30 cellular contexts compared by ENCODE assay signal in genomic region chr2:188833799-188834198, GRCh38.
"Had no signal": no experiment of that assay in that cellular context is flagged by ENCODE, and none has a peak within 500 bp of the region (broad histone marks: within the 10 kb centered on the region; RNA-seq: fewer than 3 reads in every experiment).

No MANE protein-coding gene starts in this region.

- FAIRE-seq: urothelium cell line had no signal

- H3K9me3 ChIP-seq: ovary, psoas muscle, thoracic aorta, thyroid gland had no signal

- DNase-seq: naive thymus-derived CD4-positive, alpha-beta T cell; natural killer cell; occipital lobe; ovary; posterior cingulate gyrus; psoas muscle; right cardiac atrium; spleen; stimulated activated CD4-positive, alpha-beta T cell treated with anti-CD3 and anti-CD28 coated beads, Interleukin-15, amount 100 ng/mL, for 24 hours; stimulated activated CD4-positive, alpha-beta T cell treated with anti-CD3 and anti-CD28 coated beads, Interleukin-2, amount 100 ng/mL, for 24 hours; stimulated activated CD4-positive, alpha-beta T cell treated with anti-CD3 and anti-CD28 coated beads, Interleukin-2, amount 100 ng/mL, for 48 hours; stimulated activated CD4-positive, alpha-beta T cell treated with anti-CD3 and anti-CD28 coated beads, Interleukin-4, amount 100 ng/mL, for 24 hours; stimulated activated naive B cell treated with anti-CD40 and anti-IgM and Interleukin-4, amounts not matched to agents 10 μg/mL and 1 μg/mL and 100 μg/mL, for 72 hours; stimulated activated naive CD4-positive, alpha-beta T cell treated with Interleukin-2 at 50 U/mL for 16 hours; stomach; thyroid gland; trophoblast cell; upper lobe of left lung had no signal

- H3K4me3 Mint-ChIP-seq: naive thymus-derived CD4-positive, alpha-beta T cell; natural killer cell; nephron; neural progenitor cell; stimulated activated effector memory CD8-positive, alpha-beta T cell treated with anti-CD3 and anti-CD28 coated beads, Interleukin-12 subunit alpha, Interleukin-12 subunit beta, amount 100 ng/mL, for 72 hours; stimulated activated naive B cell treated with anti-CD40 and anti-IgM and Interleukin-4, amounts not matched to agents 10 μg/mL and 1 μg/mL and 100 μg/mL, for 72 hours; stimulated activated naive CD8-positive, alpha-beta T cell treated with anti-CD3 and anti-CD28 coated beads, Interleukin-15, Interleukin-2, amounts not matched to agents 100 ng/mL and 50 ng/mL, for 24 hours had no signal

- H2AFZ ChIP-seq: neural progenitor cell, parathyroid adenoma had no signal

- H3K4me1 Mint-ChIP-seq: naive thymus-derived CD4-positive, alpha-beta T cell; natural killer cell; nephron; neural progenitor cell; stimulated activated effector memory CD8-positive, alpha-beta T cell treated with anti-CD3 and anti-CD28 coated beads, Interleukin-12 subunit alpha, Interleukin-12 subunit beta, amount 100 ng/mL, for 72 hours; stimulated activated naive B cell treated with anti-CD40 and anti-IgM and Interleukin-4, amounts not matched to agents 10 μg/mL and 1 μg/mL and 100 μg/mL, for 72 hours had no signal

- H3K9ac ChIP-seq: neural progenitor cell, parathyroid adenoma had no signal

- H3K4me2 ChIP-seq: neural progenitor cell, smooth muscle cell had no signal

- H3K79me2 ChIP-seq: parathyroid adenoma had no signal

- H3K36me3 ChIP-seq: neural progenitor cell, ovary, spleen, stomach, thoracic aorta, thyroid gland, tibial nerve, upper lobe of left lung had no signal

- H3K27ac ChIP-seq: neural progenitor cell, ovary, parathyroid adenoma, psoas muscle, stomach, thoracic aorta, thyroid gland, tibial nerve, upper lobe of left lung had no signal

- H3K4me3 ChIP-seq: neural progenitor cell, ovary, psoas muscle, skin epidermis, smooth muscle cell, spleen, stomach, thoracic aorta, thyroid gland, tibial nerve, upper lobe of left lung had no signal

- ATAC-seq: naive thymus-derived CD4-positive, alpha-beta T cell; natural killer cell; psoas muscle; right cardiac atrium; sciatic nerve; stimulated activated effector memory CD8-positive, alpha-beta T cell treated with anti-CD3 and anti-CD28 coated beads, Interleukin-12 subunit alpha, Interleukin-12 subunit beta, amount 100 ng/mL, for 72 hours; stimulated activated naive B cell treated with anti-CD40 and anti-IgM and Interleukin-4, amounts not matched to agents 10 μg/mL and 1 μg/mL and 100 μg/mL, for 72 hours had no signal

- H3K27ac Mint-ChIP-seq: naive thymus-derived CD4-positive, alpha-beta T cell; natural killer cell; nephron; neural progenitor cell; progenitor cell of endocrine pancreas; stimulated activated effector memory CD8-positive, alpha-beta T cell treated with anti-CD3 and anti-CD28 coated beads, Interleukin-12 subunit alpha, Interleukin-12 subunit beta, amount 100 ng/mL, for 72 hours; stimulated activated naive B cell treated with anti-CD40 and anti-IgM and Interleukin-4, amounts not matched to agents 10 μg/mL and 1 μg/mL and 100 μg/mL, for 72 hours; stimulated activated naive CD8-positive, alpha-beta T cell treated with anti-CD3 and anti-CD28 coated beads, Interleukin-15, Interleukin-2, amounts not matched to agents 100 ng/mL and 50 ng/mL, for 24 hours had no signal

- H3K27me3 ChIP-seq: neural progenitor cell, ovary, spleen, stomach, thyroid gland, tibial nerve, upper lobe of left lung had no signal

- H3K27me3 Mint-ChIP-seq: naive thymus-derived CD4-positive, alpha-beta T cell; progenitor cell of endocrine pancreas; stimulated activated naive B cell treated with anti-CD40 and anti-IgM and Interleukin-4, amounts not matched to agents 10 μg/mL and 1 μg/mL and 100 μg/mL, for 72 hours; stimulated activated naive CD8-positive, alpha-beta T cell treated with anti-CD3 and anti-CD28 coated beads, Interleukin-15, Interleukin-2, amounts not matched to agents 100 ng/mL and 50 ng/mL, for 24 hours had no signal

- H3K36me3 Mint-ChIP-seq: stimulated activated effector memory CD8-positive, alpha-beta T cell treated with anti-CD3 and anti-CD28 coated beads, Interleukin-12 subunit alpha, Interleukin-12 subunit beta, amount 100 ng/mL, for 72 hours; stimulated activated naive B cell treated with anti-CD40 and anti-IgM and Interleukin-4, amounts not matched to agents 10 μg/mL and 1 μg/mL and 100 μg/mL, for 72 hours had no signal

- H3K4me1 ChIP-seq: neural progenitor cell, parathyroid adenoma, psoas muscle, spleen, stomach, thyroid gland, tibial nerve, upper lobe of left lung had no signal
